Comparison of ENCODE assay signal across 1 cellular context in genomic region chr6:16276991-16277981, GRCh38.
A peak's percentile ranks its signal among the peaks of the same experiment; 100 is the strongest.
TF ChIP-seq lines count a peak whose summit lies in the region.

No MANE protein-coding gene starts in this region.

TF ChIP-seq in K562, 482 proteins besides CTCF, POLR2A, EP300 and RAD21 (continued from another document and continues in another):
- no peak for TF ChIP-seq ZNF277 (CRISPR knock-in tag; IDR thresholded peaks at IDR 0.05; ENCODE audit: borderline replicate concordance)
- TF ChIP-seq FOXJ2 (tag; IDR thresholded peaks at IDR 0.05), result no peak
- no peak for TF ChIP-seq CBX2 (IDR thresholded peaks at IDR 0.05; ENCODE audit: insufficient read depth, low read length, poor library complexity, severe bottlenecking)
- no peak for TF ChIP-seq KDM2B (CRISPR knock-in tag; IDR thresholded peaks at IDR 0.05)
- TF ChIP-seq SRF (CRISPR knock-in tag; IDR thresholded peaks at IDR 0.05), result 0 out of 4 replicates have a peak, but pooled peaks of 1 of the 2 experiments have one; percentile 60
- no peak for TF ChIP-seq ZNF764 (CRISPR knock-in tag; IDR thresholded peaks at IDR 0.05; ENCODE audit: low read depth)
- no peak for TF ChIP-seq KAT7 (CRISPR knock-in tag; IDR thresholded peaks at IDR 0.05; ENCODE audit: borderline replicate concordance)
- no peak; the same call in 1 of the 2 replicates for TF ChIP-seq ZNF143 (CRISPR knock-in tag; IDR thresholded peaks at IDR 0.05)
- TF ChIP-seq SLC30A9 (CRISPR knock-in tag; IDR thresholded peaks at IDR 0.05), result no peak
- no peak for TF ChIP-seq ZNF436 (CRISPR knock-in tag; IDR thresholded peaks at IDR 0.05)
- TF ChIP-seq ETS1 (conservative IDR thresholded peaks at IDR 0.05; ENCODE audit: control insufficient read depth, low read depth, low read length), result no peak
- TF ChIP-seq SIX5 (IDR thresholded peaks at IDR 0.05; ENCODE audit: borderline replicate concordance in 1 of 2, insufficient read depth in 1 of 2, low read depth in 1 of 2, low read length in 2 of 2), result no peak
- no peak for TF ChIP-seq PCBP2 (IDR thresholded peaks at IDR 0.05; ENCODE audit: low read depth, low read length, poor library complexity, severe bottlenecking)
- TF ChIP-seq GABPB2 (CRISPR knock-in tag; conservative IDR thresholded peaks at IDR 0.05), result no peak
- peak; percentile 33 for TF ChIP-seq MAFG (tag; conservative IDR thresholded peaks at IDR 0.05)
- TF ChIP-seq CCNT2 (IDR thresholded peaks at IDR 0.05; ENCODE audit: borderline replicate concordance, extremely low read depth, insufficient read length, low read depth, low read length), result no peak
- no peak for TF ChIP-seq DLX4 (CRISPR knock-in tag; IDR thresholded peaks at IDR 0.05)
- no peak for TF ChIP-seq RBM34 (IDR thresholded peaks at IDR 0.05; ENCODE audit: borderline replicate concordance, insufficient read depth, low read length)
- TF ChIP-seq TBL1XR1 (IDR thresholded peaks at IDR 0.05; ENCODE audit: low read length in 2 of 2), result no peak
- TF ChIP-seq ZNF3 (CRISPR knock-in tag; IDR thresholded peaks at IDR 0.05), result no peak
- no peak for TF ChIP-seq E2F6 (IDR thresholded peaks at IDR 0.05; ENCODE audit: borderline replicate concordance in 1 of 2, extremely low read depth in 1 of 2, insufficient read depth in 1 of 2, insufficient read length in 1 of 2, low read depth in 1 of 2, low read length in 1 of 2, poor library complexity in 1 of 2, severe bottlenecking in 1 of 2)
- peak; percentile 93 for TF ChIP-seq MEF2A (IDR thresholded peaks at IDR 0.05; ENCODE audit: control insufficient read depth, low read depth, low read length)
- TF ChIP-seq ZBTB5 (IDR thresholded peaks at IDR 0.05), result no peak
- no peak for TF ChIP-seq ZFX (CRISPR knock-in tag; IDR thresholded peaks at IDR 0.05)
- no peak for TF ChIP-seq RBM17 (IDR thresholded peaks at IDR 0.05; ENCODE audit: borderline replicate concordance, low read depth, low read length)
- peak; percentile 79; the same call in 1 of the 2 replicates for TF ChIP-seq ZNF263 (CRISPR knock-in tag; IDR thresholded peaks at IDR 0.05; ENCODE audit: borderline replicate concordance)
- TF ChIP-seq ZSCAN29 (IDR thresholded peaks at IDR 0.05), result no peak
- no peak for TF ChIP-seq ZNF668 (CRISPR knock-in tag; IDR thresholded peaks at IDR 0.05)
- TF ChIP-seq IRF1 (CRISPR knock-in tag; IDR thresholded peaks at IDR 0.05; ENCODE audit: borderline replicate concordance), result no peak
- no peak for TF ChIP-seq PURB (CRISPR knock-in tag; IDR thresholded peaks at IDR 0.05; ENCODE audit: low read depth)
- no peak for TF ChIP-seq HMG20A (CRISPR knock-in tag; conservative IDR thresholded peaks at IDR 0.05)
- no peak for TF ChIP-seq ZNF57 (CRISPR knock-in tag; IDR thresholded peaks at IDR 0.05)
- TF ChIP-seq ZNF23 (CRISPR knock-in tag; IDR thresholded peaks at IDR 0.05), result no peak
- peak; percentile 87 for TF ChIP-seq EGR1 (conservative IDR thresholded peaks at IDR 0.05)
- no peak for TF ChIP-seq ZBTB2 (IDR thresholded peaks at IDR 0.05)
- peak; percentile 65; the same call in 1 of the 2 replicates for TF ChIP-seq ETV5 (CRISPR knock-in tag; IDR thresholded peaks at IDR 0.05; ENCODE audit: low read depth)
- no peak for TF ChIP-seq ATF6 (CRISPR knock-in tag; IDR thresholded peaks at IDR 0.05)
- no peak for TF ChIP-seq ZNF511 (CRISPR knock-in tag; IDR thresholded peaks at IDR 0.05)
- TF ChIP-seq SMARCC2 (IDR thresholded peaks at IDR 0.05; ENCODE audit: low read depth), result peak; percentile 60; the same call in 1 of the 2 replicates
- TF ChIP-seq STAT5B (CRISPR knock-in tag; IDR thresholded peaks at IDR 0.05), result no peak
- no peak for TF ChIP-seq BDP1 (IDR thresholded peaks at IDR 0.05; ENCODE audit: insufficient read depth, insufficient read length)
- peak; percentile 79 for TF ChIP-seq CC2D1A (IDR thresholded peaks at IDR 0.05)
- TF ChIP-seq SRSF3 (IDR thresholded peaks at IDR 0.05; ENCODE audit: insufficient read depth, low read length), result no peak
- TF ChIP-seq HDAC6 (IDR thresholded peaks at IDR 0.05; ENCODE audit: low read depth, low read length), result no peak
- peak; percentile 94 for TF ChIP-seq MEF2D (tag; conservative IDR thresholded peaks at IDR 0.05; ENCODE audit: low read depth)
- TF ChIP-seq SMAD3 (CRISPR knock-in tag; conservative IDR thresholded peaks at IDR 0.05), result no peak
- TF ChIP-seq POLR2G (IDR thresholded peaks at IDR 0.05; ENCODE audit: low read depth, low read length), result no peak
- no peak for TF ChIP-seq CSDE1 (IDR thresholded peaks at IDR 0.05)
- peak; percentile 27 to 62; a peak in 2 of 4 replicates for TF ChIP-seq FOXK2 (conservative IDR thresholded peaks at IDR 0.05 in 1 of 2, IDR thresholded peaks at IDR 0.05 in 1 of 2; ENCODE audit: low read depth in 2 of 2)
